In the genomic region with DNA sequence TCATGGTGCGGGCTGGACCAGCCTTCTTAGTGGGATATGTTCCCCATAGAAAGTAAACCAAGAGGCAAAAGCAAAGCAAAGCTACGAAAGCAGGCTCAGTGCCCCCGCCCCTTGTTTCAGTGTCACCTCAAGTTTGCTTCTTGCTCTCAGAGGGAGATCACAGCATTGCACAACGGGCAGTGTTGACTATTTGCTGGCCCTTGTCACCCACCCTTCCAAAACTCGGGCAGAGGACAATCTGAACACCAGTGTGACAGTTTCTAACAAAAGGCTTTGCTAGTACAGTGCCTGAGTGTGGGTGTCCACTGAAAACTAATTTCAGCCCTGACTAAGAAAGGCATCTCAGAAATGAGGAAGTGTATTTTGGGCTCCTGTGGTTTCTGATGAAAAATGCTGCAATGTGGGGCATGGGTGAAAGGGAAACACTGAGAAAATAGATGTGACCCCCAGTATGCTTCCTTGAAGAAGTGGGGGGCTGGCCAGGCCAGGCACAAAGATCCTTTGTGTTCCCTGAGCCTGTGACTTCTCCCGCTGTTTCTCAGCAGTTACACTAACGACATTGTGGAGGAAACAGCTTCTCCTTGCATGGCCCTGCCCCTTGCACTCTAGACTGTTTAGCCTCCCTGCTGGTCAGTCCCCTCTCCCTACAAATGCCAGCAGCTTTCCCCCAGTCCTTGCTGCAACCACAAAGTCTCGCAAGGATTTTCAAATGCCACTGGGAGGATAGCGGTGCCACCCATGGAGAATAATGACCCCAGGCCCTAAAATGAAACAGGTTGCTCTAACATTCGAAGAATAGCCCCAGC, we compare ENCODE assay signal across 1 cellular context.
TF ChIP-seq lines count a peak whose summit lies in the region.

No MANE protein-coding gene starts in this region.

TF ChIP-seq in HepG2, 621 proteins besides CTCF, POLR2A, EP300 and RAD21 (continued from another document and continues in another):
- TF ChIP-seq, protein P1, sequence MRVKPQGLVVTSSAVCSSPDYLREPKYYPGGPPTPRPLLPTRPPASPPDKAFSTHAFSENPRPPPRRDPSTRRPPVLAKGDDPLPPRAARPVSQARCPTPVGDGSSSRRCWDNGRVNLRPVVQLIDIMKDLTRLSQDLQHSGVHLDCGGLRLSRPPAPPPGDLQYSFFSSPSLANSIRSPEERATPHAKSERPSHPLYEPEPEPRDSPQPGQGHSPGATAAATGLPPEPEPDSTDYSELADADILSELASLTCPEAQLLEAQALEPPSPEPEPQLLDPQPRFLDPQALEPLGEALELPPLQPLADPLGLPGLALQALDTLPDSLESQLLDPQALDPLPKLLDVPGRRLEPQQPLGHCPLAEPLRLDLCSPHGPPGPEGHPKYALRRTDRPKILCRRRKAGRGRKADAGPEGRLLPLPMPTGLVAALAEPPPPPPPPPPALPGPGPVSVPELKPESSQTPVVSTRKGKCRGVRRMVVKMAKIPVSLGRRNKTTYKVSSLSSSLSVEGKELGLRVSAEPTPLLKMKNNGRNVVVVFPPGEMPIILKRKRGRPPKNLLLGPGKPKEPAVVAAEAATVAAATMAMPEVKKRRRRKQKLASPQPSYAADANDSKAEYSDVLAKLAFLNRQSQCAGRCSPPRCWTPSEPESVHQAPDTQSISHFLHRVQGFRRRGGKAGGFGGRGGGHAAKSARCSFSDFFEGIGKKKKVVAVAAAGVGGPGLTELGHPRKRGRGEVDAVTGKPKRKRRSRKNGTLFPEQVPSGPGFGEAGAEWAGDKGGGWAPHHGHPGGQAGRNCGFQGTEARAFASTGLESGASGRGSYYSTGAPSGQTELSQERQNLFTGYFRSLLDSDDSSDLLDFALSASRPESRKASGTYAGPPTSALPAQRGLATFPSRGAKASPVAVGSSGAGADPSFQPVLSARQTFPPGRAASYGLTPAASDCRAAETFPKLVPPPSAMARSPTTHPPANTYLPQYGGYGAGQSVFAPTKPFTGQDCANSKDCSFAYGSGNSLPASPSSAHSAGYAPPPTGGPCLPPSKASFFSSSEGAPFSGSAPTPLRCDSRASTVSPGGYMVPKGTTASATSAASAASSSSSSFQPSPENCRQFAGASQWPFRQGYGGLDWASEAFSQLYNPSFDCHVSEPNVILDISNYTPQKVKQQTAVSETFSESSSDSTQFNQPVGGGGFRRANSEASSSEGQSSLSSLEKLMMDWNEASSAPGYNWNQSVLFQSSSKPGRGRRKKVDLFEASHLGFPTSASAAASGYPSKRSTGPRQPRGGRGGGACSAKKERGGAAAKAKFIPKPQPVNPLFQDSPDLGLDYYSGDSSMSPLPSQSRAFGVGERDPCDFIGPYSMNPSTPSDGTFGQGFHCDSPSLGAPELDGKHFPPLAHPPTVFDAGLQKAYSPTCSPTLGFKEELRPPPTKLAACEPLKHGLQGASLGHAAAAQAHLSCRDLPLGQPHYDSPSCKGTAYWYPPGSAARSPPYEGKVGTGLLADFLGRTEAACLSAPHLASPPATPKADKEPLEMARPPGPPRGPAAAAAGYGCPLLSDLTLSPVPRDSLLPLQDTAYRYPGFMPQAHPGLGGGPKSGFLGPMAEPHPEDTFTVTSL (CRISPR knock-in tag; IDR thresholded peaks at IDR 0.05; ENCODE audit: borderline replicate concordance): no peak
- TF ChIP-seq, protein P2, sequence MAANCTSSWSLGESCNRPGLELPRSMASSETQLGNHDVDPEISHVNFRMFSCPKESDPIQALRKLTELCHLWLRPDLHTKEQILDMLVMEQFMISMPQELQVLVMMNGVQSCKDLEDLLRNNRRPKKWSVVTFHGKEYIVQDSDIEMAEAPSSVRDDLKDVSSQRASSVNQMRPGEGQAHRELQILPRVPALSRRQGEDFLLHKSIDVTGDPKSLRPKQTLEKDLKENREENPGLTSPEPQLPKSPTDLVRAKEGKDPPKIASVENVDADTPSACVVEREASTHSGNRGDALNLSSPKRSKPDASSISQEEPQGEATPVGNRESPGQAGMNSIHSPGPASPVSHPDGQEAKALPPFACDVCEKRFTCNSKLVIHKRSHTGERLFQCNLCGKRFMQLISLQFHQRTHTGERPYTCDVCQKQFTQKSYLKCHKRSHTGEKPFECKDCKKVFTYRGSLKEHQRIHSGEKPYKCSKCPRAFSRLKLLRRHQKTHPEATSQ (CRISPR knock-in tag; IDR thresholded peaks at IDR 0.05; ENCODE audit: borderline replicate concordance): no peak
- no peak for TF ChIP-seq NFE2 (CRISPR knock-in tag; IDR thresholded peaks at IDR 0.05)
- TF ChIP-seq MIER3 (CRISPR knock-in tag; IDR thresholded peaks at IDR 0.05; ENCODE audit: borderline replicate concordance): no peak
- TF ChIP-seq, protein P3, sequence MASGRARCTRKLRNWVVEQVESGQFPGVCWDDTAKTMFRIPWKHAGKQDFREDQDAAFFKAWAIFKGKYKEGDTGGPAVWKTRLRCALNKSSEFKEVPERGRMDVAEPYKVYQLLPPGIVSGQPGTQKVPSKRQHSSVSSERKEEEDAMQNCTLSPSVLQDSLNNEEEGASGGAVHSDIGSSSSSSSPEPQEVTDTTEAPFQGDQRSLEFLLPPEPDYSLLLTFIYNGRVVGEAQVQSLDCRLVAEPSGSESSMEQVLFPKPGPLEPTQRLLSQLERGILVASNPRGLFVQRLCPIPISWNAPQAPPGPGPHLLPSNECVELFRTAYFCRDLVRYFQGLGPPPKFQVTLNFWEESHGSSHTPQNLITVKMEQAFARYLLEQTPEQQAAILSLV (CRISPR knock-in tag; IDR thresholded peaks at IDR 0.05; ENCODE audit: borderline replicate concordance): no peak
- TF ChIP-seq, protein P4, sequence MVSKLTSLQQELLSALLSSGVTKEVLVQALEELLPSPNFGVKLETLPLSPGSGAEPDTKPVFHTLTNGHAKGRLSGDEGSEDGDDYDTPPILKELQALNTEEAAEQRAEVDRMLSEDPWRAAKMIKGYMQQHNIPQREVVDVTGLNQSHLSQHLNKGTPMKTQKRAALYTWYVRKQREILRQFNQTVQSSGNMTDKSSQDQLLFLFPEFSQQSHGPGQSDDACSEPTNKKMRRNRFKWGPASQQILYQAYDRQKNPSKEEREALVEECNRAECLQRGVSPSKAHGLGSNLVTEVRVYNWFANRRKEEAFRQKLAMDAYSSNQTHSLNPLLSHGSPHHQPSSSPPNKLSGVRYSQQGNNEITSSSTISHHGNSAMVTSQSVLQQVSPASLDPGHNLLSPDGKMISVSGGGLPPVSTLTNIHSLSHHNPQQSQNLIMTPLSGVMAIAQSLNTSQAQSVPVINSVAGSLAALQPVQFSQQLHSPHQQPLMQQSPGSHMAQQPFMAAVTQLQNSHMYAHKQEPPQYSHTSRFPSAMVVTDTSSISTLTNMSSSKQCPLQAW (CRISPR knock-in tag; IDR thresholded peaks at IDR 0.05): peak; percentile 54; the same call in 1 of the 2 replicates
- peak; percentile 32; the same call in 1 of the 2 replicates for TF ChIP-seq YEATS4 (CRISPR knock-in tag; IDR thresholded peaks at IDR 0.05; ENCODE audit: borderline replicate concordance)
- TF ChIP-seq AGO2 (optimal IDR thresholded peaks at IDR 0.05; ENCODE audit: low read depth, low read length): no peak
- TF ChIP-seq ZNF101 (CRISPR knock-in tag; IDR thresholded peaks at IDR 0.05; ENCODE audit: borderline replicate concordance, low read depth): no peak
- 0 out of 2 replicates have a peak, but pooled peaks have one; percentile 59 for TF ChIP-seq SP4 (CRISPR knock-in tag; IDR thresholded peaks at IDR 0.05)
- no peak for TF ChIP-seq CCDC6 (CRISPR knock-in tag; IDR thresholded peaks at IDR 0.05)
- no peak for TF ChIP-seq GLI4 (CRISPR knock-in tag; IDR thresholded peaks at IDR 0.05; ENCODE audit: borderline replicate concordance)
- TF ChIP-seq, protein P5, sequence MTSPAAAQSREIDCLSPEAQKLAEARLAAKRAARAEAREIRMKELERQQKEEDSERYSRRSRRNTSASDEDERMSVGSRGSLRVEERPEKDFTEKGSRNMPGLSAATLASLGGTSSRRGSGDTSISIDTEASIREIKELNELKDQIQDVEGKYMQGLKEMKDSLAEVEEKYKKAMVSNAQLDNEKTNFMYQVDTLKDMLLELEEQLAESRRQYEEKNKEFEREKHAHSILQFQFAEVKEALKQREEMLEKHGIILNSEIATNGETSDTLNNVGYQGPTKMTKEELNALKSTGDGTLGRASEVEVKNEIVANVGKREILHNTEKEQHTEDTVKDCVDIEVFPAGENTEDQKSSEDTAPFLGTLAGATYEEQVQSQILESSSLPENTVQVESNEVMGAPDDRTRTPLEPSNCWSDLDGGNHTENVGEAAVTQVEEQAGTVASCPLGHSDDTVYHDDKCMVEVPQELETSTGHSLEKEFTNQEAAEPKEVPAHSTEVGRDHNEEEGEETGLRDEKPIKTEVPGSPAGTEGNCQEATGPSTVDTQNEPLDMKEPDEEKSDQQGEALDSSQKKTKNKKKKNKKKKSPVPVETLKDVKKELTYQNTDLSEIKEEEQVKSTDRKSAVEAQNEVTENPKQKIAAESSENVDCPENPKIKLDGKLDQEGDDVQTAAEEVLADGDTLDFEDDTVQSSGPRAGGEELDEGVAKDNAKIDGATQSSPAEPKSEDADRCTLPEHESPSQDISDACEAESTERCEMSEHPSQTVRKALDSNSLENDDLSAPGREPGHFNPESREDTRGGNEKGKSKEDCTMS (CRISPR knock-in tag; conservative IDR thresholded peaks at IDR 0.05): no peak
- TF ChIP-seq, protein P6, sequence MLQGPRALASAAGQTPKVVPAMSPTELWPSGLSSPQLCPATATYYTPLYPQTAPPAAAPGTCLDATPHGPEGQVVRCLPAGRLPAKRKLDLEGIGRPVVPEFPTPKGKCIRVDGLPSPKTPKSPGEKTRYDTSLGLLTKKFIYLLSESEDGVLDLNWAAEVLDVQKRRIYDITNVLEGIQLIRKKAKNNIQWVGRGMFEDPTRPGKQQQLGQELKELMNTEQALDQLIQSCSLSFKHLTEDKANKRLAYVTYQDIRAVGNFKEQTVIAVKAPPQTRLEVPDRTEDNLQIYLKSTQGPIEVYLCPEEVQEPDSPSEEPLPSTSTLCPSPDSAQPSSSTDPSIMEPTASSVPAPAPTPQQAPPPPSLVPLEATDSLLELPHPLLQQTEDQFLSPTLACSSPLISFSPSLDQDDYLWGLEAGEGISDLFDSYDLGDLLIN (CRISPR knock-in tag; IDR thresholded peaks at IDR 0.05; ENCODE audit: borderline replicate concordance): no peak
- TF ChIP-seq ZNF24 (IDR thresholded peaks at IDR 0.05): no peak
- TF ChIP-seq ZBTB21 (CRISPR knock-in tag; IDR thresholded peaks at IDR 0.05): no peak
- TF ChIP-seq GABPA (IDR thresholded peaks at IDR 0.05; ENCODE audit: low read depth, low read length): no peak
- no peak for TF ChIP-seq GABPA (CRISPR knock-in tag; IDR thresholded peaks at IDR 0.05; ENCODE audit: low read depth)
- TF ChIP-seq, protein P7, sequence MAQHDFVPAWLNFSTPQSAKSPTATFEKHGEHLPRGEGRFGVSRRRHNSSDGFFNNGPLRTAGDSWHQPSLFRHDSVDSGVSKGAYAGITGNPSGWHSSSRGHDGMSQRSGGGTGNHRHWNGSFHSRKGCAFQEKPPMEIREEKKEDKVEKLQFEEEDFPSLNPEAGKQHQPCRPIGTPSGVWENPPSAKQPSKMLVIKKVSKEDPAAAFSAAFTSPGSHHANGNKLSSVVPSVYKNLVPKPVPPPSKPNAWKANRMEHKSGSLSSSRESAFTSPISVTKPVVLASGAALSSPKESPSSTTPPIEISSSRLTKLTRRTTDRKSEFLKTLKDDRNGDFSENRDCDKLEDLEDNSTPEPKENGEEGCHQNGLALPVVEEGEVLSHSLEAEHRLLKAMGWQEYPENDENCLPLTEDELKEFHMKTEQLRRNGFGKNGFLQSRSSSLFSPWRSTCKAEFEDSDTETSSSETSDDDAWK (CRISPR knock-in tag; IDR thresholded peaks at IDR 0.05): no peak
- TF ChIP-seq KDM2A (CRISPR knock-in tag; IDR thresholded peaks at IDR 0.05; ENCODE audit: borderline replicate concordance, low read depth): no peak
- no peak for TF ChIP-seq NFATC3 (CRISPR knock-in tag; IDR thresholded peaks at IDR 0.05)
- no peak for TF ChIP-seq ZNF34 (CRISPR knock-in tag; IDR thresholded peaks at IDR 0.05; ENCODE audit: borderline replicate concordance)
- TF ChIP-seq ELF4 (CRISPR knock-in tag; IDR thresholded peaks at IDR 0.05; ENCODE audit: borderline replicate concordance): no peak
- TF ChIP-seq IKZF1 (IDR thresholded peaks at IDR 0.05): no peak
- TF ChIP-seq, protein P8, sequence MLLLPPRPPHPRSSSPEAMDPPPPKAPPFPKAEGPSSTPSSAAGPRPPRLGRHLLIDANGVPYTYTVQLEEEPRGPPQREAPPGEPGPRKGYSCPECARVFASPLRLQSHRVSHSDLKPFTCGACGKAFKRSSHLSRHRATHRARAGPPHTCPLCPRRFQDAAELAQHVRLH (CRISPR knock-in tag; IDR thresholded peaks at IDR 0.05; ENCODE audit: borderline replicate concordance, low read depth): no peak
- TF ChIP-seq FOSL1 (CRISPR knock-in tag; IDR thresholded peaks at IDR 0.05; ENCODE audit: borderline replicate concordance): no peak
- no peak for TF ChIP-seq ZNF260 (CRISPR knock-in tag; IDR thresholded peaks at IDR 0.05; ENCODE audit: borderline replicate concordance, low read depth)
- peak; percentile 27; the same call in 1 of the 2 replicates for TF ChIP-seq ZNF230 (CRISPR knock-in tag; IDR thresholded peaks at IDR 0.05)
- no peak for TF ChIP-seq IRF2 (CRISPR knock-in tag; IDR thresholded peaks at IDR 0.05)
- TF ChIP-seq, protein P9, sequence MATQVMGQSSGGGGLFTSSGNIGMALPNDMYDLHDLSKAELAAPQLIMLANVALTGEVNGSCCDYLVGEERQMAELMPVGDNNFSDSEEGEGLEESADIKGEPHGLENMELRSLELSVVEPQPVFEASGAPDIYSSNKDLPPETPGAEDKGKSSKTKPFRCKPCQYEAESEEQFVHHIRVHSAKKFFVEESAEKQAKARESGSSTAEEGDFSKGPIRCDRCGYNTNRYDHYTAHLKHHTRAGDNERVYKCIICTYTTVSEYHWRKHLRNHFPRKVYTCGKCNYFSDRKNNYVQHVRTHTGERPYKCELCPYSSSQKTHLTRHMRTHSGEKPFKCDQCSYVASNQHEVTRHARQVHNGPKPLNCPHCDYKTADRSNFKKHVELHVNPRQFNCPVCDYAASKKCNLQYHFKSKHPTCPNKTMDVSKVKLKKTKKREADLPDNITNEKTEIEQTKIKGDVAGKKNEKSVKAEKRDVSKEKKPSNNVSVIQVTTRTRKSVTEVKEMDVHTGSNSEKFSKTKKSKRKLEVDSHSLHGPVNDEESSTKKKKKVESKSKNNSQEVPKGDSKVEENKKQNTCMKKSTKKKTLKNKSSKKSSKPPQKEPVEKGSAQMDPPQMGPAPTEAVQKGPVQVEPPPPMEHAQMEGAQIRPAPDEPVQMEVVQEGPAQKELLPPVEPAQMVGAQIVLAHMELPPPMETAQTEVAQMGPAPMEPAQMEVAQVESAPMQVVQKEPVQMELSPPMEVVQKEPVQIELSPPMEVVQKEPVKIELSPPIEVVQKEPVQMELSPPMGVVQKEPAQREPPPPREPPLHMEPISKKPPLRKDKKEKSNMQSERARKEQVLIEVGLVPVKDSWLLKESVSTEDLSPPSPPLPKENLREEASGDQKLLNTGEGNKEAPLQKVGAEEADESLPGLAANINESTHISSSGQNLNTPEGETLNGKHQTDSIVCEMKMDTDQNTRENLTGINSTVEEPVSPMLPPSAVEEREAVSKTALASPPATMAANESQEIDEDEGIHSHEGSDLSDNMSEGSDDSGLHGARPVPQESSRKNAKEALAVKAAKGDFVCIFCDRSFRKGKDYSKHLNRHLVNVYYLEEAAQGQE (IDR thresholded peaks at IDR 0.05; ENCODE audit: borderline replicate concordance in 1 of 2, low read depth in 1 of 2, low read length in 2 of 2): no peak
- TF ChIP-seq RNF2 (conservative IDR thresholded peaks at IDR 0.05; ENCODE audit: low read depth): no peak
- no peak for TF ChIP-seq ZNF180 (CRISPR knock-in tag; IDR thresholded peaks at IDR 0.05; ENCODE audit: borderline replicate concordance, low read depth)
- no peak for TF ChIP-seq ZNF841 (CRISPR knock-in tag; IDR thresholded peaks at IDR 0.05; ENCODE audit: borderline replicate concordance)
- no peak for TF ChIP-seq KDM4B (CRISPR knock-in tag; IDR thresholded peaks at IDR 0.05)
- TF ChIP-seq ZNF780A (CRISPR knock-in tag; IDR thresholded peaks at IDR 0.05): no peak
- no peak for TF ChIP-seq ZNF121 (CRISPR knock-in tag; IDR thresholded peaks at IDR 0.05)
- no peak for TF ChIP-seq CBX5 (CRISPR knock-in tag; IDR thresholded peaks at IDR 0.05; ENCODE audit: borderline replicate concordance)
- no peak for TF ChIP-seq PAX8 (CRISPR knock-in tag; IDR thresholded peaks at IDR 0.05; ENCODE audit: borderline replicate concordance)
